In the genomic region with DNA sequence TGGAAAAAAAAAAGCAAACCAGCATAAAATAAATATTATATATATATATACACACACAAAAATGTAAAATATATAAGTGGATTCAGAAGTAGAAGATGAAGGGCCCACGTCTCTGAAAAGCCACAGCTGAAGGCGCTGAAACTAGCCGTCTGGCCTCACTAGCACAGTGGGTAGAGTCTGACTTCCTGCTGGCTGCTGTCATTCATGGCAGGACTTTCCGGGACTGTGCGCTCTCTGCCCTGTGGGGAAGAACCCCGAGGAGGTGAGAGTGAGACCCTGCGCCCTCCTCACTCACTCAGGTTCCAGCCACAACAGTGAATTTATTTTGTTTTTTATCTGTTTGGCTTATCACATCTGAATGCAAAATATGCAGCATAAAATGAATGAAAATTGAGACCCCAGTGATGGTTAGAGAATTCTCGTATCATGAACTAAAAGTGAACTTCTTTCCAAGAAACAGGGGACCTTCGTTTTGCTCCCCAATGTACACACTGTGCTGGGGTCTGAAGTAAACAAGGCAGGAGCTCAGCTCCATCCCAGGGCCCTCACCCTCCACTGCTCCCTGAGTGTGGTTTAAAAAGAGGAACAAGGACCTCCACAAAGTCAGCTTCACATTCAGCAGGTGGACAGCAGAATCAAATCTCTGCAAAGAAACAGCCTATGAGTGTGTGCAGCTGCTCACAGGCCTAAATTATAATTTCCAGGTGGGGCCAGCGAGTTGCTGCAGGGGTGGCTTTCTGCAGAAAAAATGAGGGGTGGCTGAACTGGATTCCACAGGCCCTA, we compare ENCODE assay signal across 11 cellular contexts. TPM values are rescaled to one million over a fixed set of nuclear protein-coding genes. Genes with fewer than 3 reads are reported as not detected.
DNase-seq lines count a peak whose midpoint lies in the region; ATAC-seq and TF ChIP-seq lines count a peak whose summit lies in the region.
"Had no signal": no experiment of that assay in that cellular context is flagged by ENCODE, and none has a peak within 500 bp of the region (broad histone marks: within the 10 kb centered on the region; RNA-seq: fewer than 3 reads in every experiment).

No MANE protein-coding gene starts in this region.

- H2AFZ ChIP-seq in OCI-LY7 (ENCODE audit: low read length) = peak overlapping the region; percentile 94

- intact Hi-C loops in CD14-positive monocyte (cut with micrococcal nuclease) = no loop called here
- intact Hi-C loops in OCI-LY7 (cut with micrococcal nuclease; ENCODE audit: unreplicated experiment) = loop anchor here (1.0 to 5.0 kb wide), 3 partner anchors 39 to 369 kb away; a partner anchor contains a TSS

- peak overlapping the region in 6 of 7 donors; percentile 50 to 94 (median 90) for H3K27ac Mint-ChIP-seq in CD14-positive monocyte
- no peak overlapping the region for H3K27ac Mint-ChIP-seq in activated T-helper 17 cell treated with anti-CD3 and anti-CD28 coated beads, Interleukin-2, amount 50 U/mL, for 72 hours

- CTCF ChIA-PET in OCI-LY7 (lab: Charles Lee; ENCODE audit: unreplicated experiment) = interaction anchor here (0.5 to 1.7 kb wide), 3 partner anchors 22 to 40 kb away, joined by 3 to 7 read pairs (median 3); no protein-coding TSS in a partner anchor

- TF ChIP-seq CTCF in CD14-positive monocyte (IDR thresholded peaks at IDR 0.05) (no peak), OCI-LY7 (conservative IDR thresholded peaks at IDR 0.05; ENCODE audit: low read length) (no peak)

- peak overlapping the region; percentile 53 for H3K4me3 ChIP-seq in OCI-LY7 (ENCODE audit: low read depth, low read length, poor library complexity, severe bottlenecking)
- H3K4me3 ChIP-seq: heart right ventricle had no signal

- no peaks in the 10 kb centered on the region for H3K79me2 ChIP-seq in OCI-LY7 (ENCODE audit: insufficient read depth, low read depth, low read length)

- H3K36me3 Mint-ChIP-seq in CD14-positive monocyte = no peaks in the 10 kb centered on the region
- H3K36me3 Mint-ChIP-seq in activated T-helper 17 cell treated with anti-CD3 and anti-CD28 coated beads, Interleukin-2, amount 50 U/mL, for 72 hours (ENCODE audit: low read depth) = no peaks in the 10 kb centered on the region

- peak overlapping the region; percentile 79 for H3K4me2 ChIP-seq in OCI-LY7 (ENCODE audit: low read length)

- no peak for DNase-seq in CD14-positive monocyte (ENCODE audit: low spot score)
- DNase-seq in OCI-LY7 (ENCODE audit: low spot score) = peak; percentile 91
- DNase-seq in COLO829 (ENCODE audit: low spot score) = no peak
- DNase-seq in HT-29 (ENCODE audit: low spot score) = no peak
- DNase-seq in caudate nucleus (lab: John Stamatoyannopoulos, UW) = no peak
- DNase-seq: heart right ventricle had no signal

- POLR2A ChIA-PET in OCI-LY7 (lab: Charles Lee) = interaction anchor here (0.7 to 1.7 kb wide), 3 partner anchors 12 to 200 kb away, joined by 3 to 6 read pairs (median 3); a partner anchor contains a TSS

- peak overlapping the region; percentile 93 for H3K27ac ChIP-seq in OCI-LY7 (ENCODE audit: low read depth, low read length, poor library complexity, severe bottlenecking)
- no peak overlapping the region for H3K27ac ChIP-seq in caudate nucleus (ENCODE audit: low read depth, low read length)
- H3K27ac ChIP-seq: SK-N-MC had no signal

- no peaks in the 10 kb centered on the region for H3K9me2 ChIP-seq in OCI-LY7 (ENCODE audit: insufficient read depth, low read length)

- no TSS peak for BruUV-seq in OCI-LY7 (replicated peaks; lab: Mats Ljungman, UMichigan)

- H3K27me3 Mint-ChIP-seq in CD14-positive monocyte (ENCODE audit: low read depth in 3 of 3) = peaks cover 0 to 3% (median 3%) of the 10 kb centered on the region in 3 donors
- H3K27me3 Mint-ChIP-seq in activated T-helper 17 cell treated with anti-CD3 and anti-CD28 coated beads, Interleukin-2, amount 50 U/mL, for 72 hours = no peaks in the 10 kb centered on the region
- H3K27me3 Mint-ChIP-seq: stimulated activated naive CD8-positive, alpha-beta T cell treated with anti-CD3 and anti-CD28 coated beads, Interleukin-15, Interleukin-2, amounts not matched to agents 100 ng/mL and 50 ng/mL, for 24 hours had no signal

- peak overlapping the region; percentile 54 to 83 for H3K4me3 Mint-ChIP-seq in CD14-positive monocyte
- no peak overlapping the region for H3K4me3 Mint-ChIP-seq in activated T-helper 17 cell treated with anti-CD3 and anti-CD28 coated beads, Interleukin-2, amount 50 U/mL, for 72 hours
- H3K4me3 Mint-ChIP-seq: stimulated activated naive CD8-positive, alpha-beta T cell treated with anti-CD3 and anti-CD28 coated beads, Interleukin-15, Interleukin-2, amounts not matched to agents 100 ng/mL and 50 ng/mL, for 24 hours had no signal

- peaks cover 35% of the 10 kb centered on the region for H3K4me1 ChIP-seq in OCI-LY7 (ENCODE audit: insufficient read depth, low read length, poor library complexity, severe bottlenecking)

- H3K36me3 ChIP-seq in OCI-LY7 (ENCODE audit: insufficient read depth, low read length) = no peaks in the 10 kb centered on the region
- H3K36me3 ChIP-seq: heart right ventricle had no signal

- ATAC-seq in GM19328 (IDR thresholded peaks at IDR 0.05; ENCODE audit: unreplicated experiment) (peak; percentile 72), HG03025 (IDR thresholded peaks at IDR 0.05; ENCODE audit: low FRiP score, unreplicated experiment) (peak; percentile 95)
- ATAC-seq in activated T-helper 17 cell treated with anti-CD3 and anti-CD28 coated beads, Interleukin-2, amount 50 U/mL, for 72 hours (replicated peaks) = no peak

- peaks cover 0 to 3% (median 0%) of the 10 kb centered on the region in 7 donors for H3K9me3 Mint-ChIP-seq in CD14-positive monocyte
- no peaks in the 10 kb centered on the region for H3K9me3 Mint-ChIP-seq in activated T-helper 17 cell treated with anti-CD3 and anti-CD28 coated beads, Interleukin-2, amount 50 U/mL, for 72 hours
- H3K9me3 Mint-ChIP-seq: stimulated activated naive CD8-positive, alpha-beta T cell treated with anti-CD3 and anti-CD28 coated beads, Interleukin-15, Interleukin-2, amounts not matched to agents 100 ng/mL and 50 ng/mL, for 24 hours had no signal

- no peaks in the 10 kb centered on the region for H3K9me3 ChIP-seq in OCI-LY7 (ENCODE audit: low read length)
- H3K9me3 ChIP-seq: heart right ventricle had no signal

- H4K20me1 ChIP-seq in OCI-LY7 (ENCODE audit: insufficient read depth, low read length) = no peaks in the 10 kb centered on the region

- peaks cover 59% of the 10 kb centered on the region for H3K4me1 Mint-ChIP-seq in CD14-positive monocyte
- peaks cover 14% of the 10 kb centered on the region for H3K4me1 Mint-ChIP-seq in activated T-helper 17 cell treated with anti-CD3 and anti-CD28 coated beads, Interleukin-2, amount 50 U/mL, for 72 hours

RNA-seq across cellular contexts. Expression of a gene that starts 1.3 kb away (rescaled TPM):
- under 1 TPM; 0.11 to 0.33 TPM for polyA plus RNA-seq in CD14-positive monocyte
- 0.41 TPM in 1 of 2 replicates, not detected in the other for total RNA-seq in OCI-LY7 (2014; rRNA removed; shearing (Covaris generic))
- 0.30 and 0.33 TPM in 2 replicates for total RNA-seq in OCI-LY7 (2022)
- total RNA-seq in HT-29 (2014; rRNA removed; shearing (Covaris generic)) = 0.15 TPM in 1 of 2 replicates, not detected in the other
- total RNA-seq in activated T-helper 17 cell treated with anti-CD3 and anti-CD28 coated beads, Interleukin-2, amount 50 U/mL, for 72 hours = under 1 TPM; 0.28 to 0.32 TPM

RNA-seq across cellular contexts. Expression of a gene that starts 39.2 kb away (rescaled TPM):
- polyA plus RNA-seq in CD14-positive monocyte = 1 to 10 TPM; 1.4 to 3.1 TPM
- total RNA-seq in OCI-LY7 (2014; rRNA removed; shearing (Covaris generic)) = 0.69 and 1.6 TPM in 2 replicates
- total RNA-seq in OCI-LY7 (2022) = 1.5 and 1.9 TPM in 2 replicates
- 1.1 and 3.4 TPM in 2 replicates for total RNA-seq in HT-29 (2014; rRNA removed; shearing (Covaris generic))
- 1 to 10 TPM; 1.3 to 1.5 TPM for total RNA-seq in activated T-helper 17 cell treated with anti-CD3 and anti-CD28 coated beads, Interleukin-2, amount 50 U/mL, for 72 hours
